ENCODE assay signal across 14 cellular contexts in genomic region chr6:7172605-7173185, GRCh38.
DNase-seq lines count a peak whose midpoint lies in the region; ATAC-seq, FAIRE-seq and TF ChIP-seq lines count a peak whose summit lies in the region.
"Had no signal": no experiment of that assay in that cellular context is flagged by ENCODE, and none has a peak within 500 bp of the region (broad histone marks: within the 10 kb centered on the region; RNA-seq: fewer than 3 reads in every experiment).

No MANE protein-coding gene starts in this region.

- peak overlapping the region; percentile 54 for H3K27ac ChIP-seq in RWPE1
- peak overlapping the region; percentile 79 for H3K27ac ChIP-seq in psoas muscle

- TF ChIP-seq CTCF in RWPE1 (conservative IDR thresholded peaks at IDR 0.05; ENCODE audit: low read depth) (no peak), fibroblast of mammary gland (conservative IDR thresholded peaks at IDR 0.05; ENCODE audit: control insufficient read depth, insufficient read depth, low read depth, low read length) (no peak), psoas muscle (IDR thresholded peaks at IDR 0.05) (no peak)

- no peaks in the 10 kb centered on the region for H3K27me3 Mint-ChIP-seq in activated CD4-positive, alpha-beta T cell treated with anti-CD3 and anti-CD28 coated beads, Interleukin-2, amount 10 ng/mL, durations not matched to agents 24 days and 14 days

- CTCF ChIA-PET in RWPE1 (lab: Yijun Ruan, JAX) = no interaction called here

- FAIRE-seq in RCC 7860 (lab: Jason Lieb, UNC) = no peak
- FAIRE-seq: small intestine had no signal

- intact Hi-C loops in psoas muscle (cut with DNase I) = loop anchor here (5.0 kb wide), 2 partner anchors 40 to 45 kb away; no protein-coding TSS in a partner anchor
- intact Hi-C loops in activated CD4-positive, alpha-beta T cell treated with anti-CD3 and anti-CD28 coated beads, Interleukin-2, amount 10 ng/mL, durations not matched to agents 24 days and 14 days (cut with micrococcal nuclease) = no loop called here

- ATAC-seq in psoas muscle = peak; percentile 71 to 84 (median 80)

- no peaks in the 10 kb centered on the region for H3K9me3 ChIP-seq in psoas muscle

- POLR2A ChIA-PET in RWPE1 (lab: Yijun Ruan, JAX; ENCODE audit: low non-redundant PET) = no interaction called here

- no peaks in the 10 kb centered on the region for H3K27me3 ChIP-seq in psoas muscle (ENCODE audit: insufficient read depth in 3 of 3, low read length in 2 of 3)

- H3K4me1 ChIP-seq in psoas muscle = peaks cover 73% of the 10 kb centered on the region

- no peak overlapping the region for H3K4me3 Mint-ChIP-seq in activated CD4-positive, alpha-beta T cell treated with anti-CD3 and anti-CD28 coated beads, Interleukin-2, amount 10 ng/mL, durations not matched to agents 24 days and 14 days

- DNase-seq in Daoy (ENCODE audit: low read depth) (peak; percentile 77), RWPE1 (ENCODE audit: low spot score) (no peak), fibroblast of mammary gland (ENCODE audit: low read depth) (peak; percentile 82), psoas muscle (peak; percentile 42 to 64), LoVo (ENCODE audit: low spot score) (no peak), RCC 7860 (ENCODE audit: low spot score) (no peak)
- no peak for DNase-seq in activated CD4-positive, alpha-beta T cell treated with anti-CD3 and anti-CD28 coated beads for 48 hours
- DNase-seq in activated CD4-positive, alpha-beta T cell treated with anti-CD3 and anti-CD28 coated beads, Interleukin-2, amount 10 ng/mL, durations not matched to agents 24 days and 14 days = no peak
- DNase-seq: activated gamma-delta T cell, COR-L47, cortex of kidney, H7, NCI-H2171 treated with DMSO at 0.1 percent for 48 hours, small intestine had no signal

- peaks cover 8% of the 10 kb centered on the region for H3K36me3 Mint-ChIP-seq in activated CD4-positive, alpha-beta T cell treated with anti-CD3 and anti-CD28 coated beads, Interleukin-2, amount 10 ng/mL, durations not matched to agents 24 days and 14 days (ENCODE audit: low read depth)

- H3K4me1 Mint-ChIP-seq in activated CD4-positive, alpha-beta T cell treated with anti-CD3 and anti-CD28 coated beads, Interleukin-2, amount 10 ng/mL, durations not matched to agents 24 days and 14 days = peaks cover 5% of the 10 kb centered on the region

- peaks cover 0 to 5% of the 10 kb centered on the region in 2 donors for H3K36me3 ChIP-seq in psoas muscle (ENCODE audit: insufficient read depth in 1 of 2, low read depth in 1 of 2)

- H3K27ac Mint-ChIP-seq in activated CD4-positive, alpha-beta T cell treated with anti-CD3 and anti-CD28 coated beads, Interleukin-2, amount 10 ng/mL, durations not matched to agents 24 days and 14 days = no peak overlapping the region

- 21 to 40% (median 36%) methylated on average over 9 of the region's 9 CpGs for WGBS in psoas muscle, 3 donors

- H3K4me3 ChIP-seq in fibroblast of mammary gland (ENCODE audit: control insufficient read depth, low read depth, low read length) (no peak overlapping the region), psoas muscle (no peak overlapping the region)

- no peaks in the 10 kb centered on the region for H3K9me3 Mint-ChIP-seq in activated CD4-positive, alpha-beta T cell treated with anti-CD3 and anti-CD28 coated beads, Interleukin-2, amount 10 ng/mL, durations not matched to agents 24 days and 14 days

Comparison
In these comparisons a context has a peak if more than half of its experiments do, and no peak if none do; other contexts are left out.
1. DNase-seq: peak in Daoy (single experiment), fibroblast of mammary gland (single experiment) and psoas muscle (2 of 2); none in RWPE1 (single experiment), activated CD4-positive, alpha-beta T cell treated with anti-CD3 and anti-CD28 coated beads for 48 hours (single experiment), LoVo (single experiment), RCC 7860 (single experiment) and activated CD4-positive, alpha-beta T cell treated with anti-CD3 and anti-CD28 coated beads, Interleukin-2, amount 10 ng/mL, durations not matched to agents 24 days and 14 days (single experiment).